1 cellular context compared by ENCODE assay signal in genomic region chr3:49021213-49021812, GRCh38.
TF ChIP-seq lines count a peak whose summit lies in the region.

No MANE protein-coding gene starts in this region.

TF ChIP-seq in GM12878, 131 proteins besides CTCF, POLR2A, EP300 and RAD21 (continues in another document):
- TF ChIP-seq IKZF1 (conservative IDR thresholded peaks at IDR 0.05) = no peak
- no peak for TF ChIP-seq RBBP5 (conservative IDR thresholded peaks at IDR 0.05)
- TF ChIP-seq HDAC2 (IDR thresholded peaks at IDR 0.05) = no peak
- TF ChIP-seq SRF (IDR thresholded peaks at IDR 0.05; ENCODE audit: low read depth in 2 of 2, low read length in 2 of 2) = 0 out of 4 replicates have a peak, but pooled peaks of 1 of the 2 experiments have one; percentile 63
- no peak for TF ChIP-seq BMI1 (IDR thresholded peaks at IDR 0.05; ENCODE audit: borderline replicate concordance)
- no peak for TF ChIP-seq ZNF24 (IDR thresholded peaks at IDR 0.05)
- no peak for TF ChIP-seq IRF5 (IDR thresholded peaks at IDR 0.05; ENCODE audit: borderline replicate concordance)
- TF ChIP-seq TAF1 (IDR thresholded peaks at IDR 0.05; ENCODE audit: borderline replicate concordance, low read depth, low read length) = peak; percentile 94; the same call in 1 of the 2 replicates
- TF ChIP-seq STAT1 (conservative IDR thresholded peaks at IDR 0.05) = peak; percentile 80; the same call in 1 of the 2 replicates
- no peak for TF ChIP-seq RUNX3 (IDR thresholded peaks at IDR 0.05; ENCODE audit: low read length)
- TF ChIP-seq RCOR1 (conservative IDR thresholded peaks at IDR 0.05; ENCODE audit: low read depth, low read length) = peak; percentile 37; the same call in 1 of the 2 replicates
- TF ChIP-seq, protein P1, sequence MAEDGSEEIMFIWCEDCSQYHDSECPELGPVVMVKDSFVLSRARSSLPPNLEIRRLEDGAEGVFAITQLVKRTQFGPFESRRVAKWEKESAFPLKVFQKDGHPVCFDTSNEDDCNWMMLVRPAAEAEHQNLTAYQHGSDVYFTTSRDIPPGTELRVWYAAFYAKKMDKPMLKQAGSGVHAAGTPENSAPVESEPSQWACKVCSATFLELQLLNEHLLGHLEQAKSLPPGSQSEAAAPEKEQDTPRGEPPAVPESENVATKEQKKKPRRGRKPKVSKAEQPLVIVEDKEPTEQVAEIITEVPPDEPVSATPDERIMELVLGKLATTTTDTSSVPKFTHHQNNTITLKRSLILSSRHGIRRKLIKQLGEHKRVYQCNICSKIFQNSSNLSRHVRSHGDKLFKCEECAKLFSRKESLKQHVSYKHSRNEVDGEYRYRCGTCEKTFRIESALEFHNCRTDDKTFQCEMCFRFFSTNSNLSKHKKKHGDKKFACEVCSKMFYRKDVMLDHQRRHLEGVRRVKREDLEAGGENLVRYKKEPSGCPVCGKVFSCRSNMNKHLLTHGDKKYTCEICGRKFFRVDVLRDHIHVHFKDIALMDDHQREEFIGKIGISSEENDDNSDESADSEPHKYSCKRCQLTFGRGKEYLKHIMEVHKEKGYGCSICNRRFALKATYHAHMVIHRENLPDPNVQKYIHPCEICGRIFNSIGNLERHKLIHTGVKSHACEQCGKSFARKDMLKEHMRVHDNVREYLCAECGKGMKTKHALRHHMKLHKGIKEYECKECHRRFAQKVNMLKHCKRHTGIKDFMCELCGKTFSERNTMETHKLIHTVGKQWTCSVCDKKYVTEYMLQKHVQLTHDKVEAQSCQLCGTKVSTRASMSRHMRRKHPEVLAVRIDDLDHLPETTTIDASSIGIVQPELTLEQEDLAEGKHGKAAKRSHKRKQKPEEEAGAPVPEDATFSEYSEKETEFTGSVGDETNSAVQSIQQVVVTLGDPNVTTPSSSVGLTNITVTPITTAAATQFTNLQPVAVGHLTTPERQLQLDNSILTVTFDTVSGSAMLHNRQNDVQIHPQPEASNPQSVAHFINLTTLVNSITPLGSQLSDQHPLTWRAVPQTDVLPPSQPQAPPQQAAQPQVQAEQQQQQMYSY (CRISPR knock-in tag; IDR thresholded peaks at IDR 0.05) = no peak
- TF ChIP-seq CUX1 (IDR thresholded peaks at IDR 0.05; ENCODE audit: insufficient replicate concordance, low read depth, low read length) = no peak
- TF ChIP-seq PML (IDR thresholded peaks at IDR 0.05; ENCODE audit: low read length) = no peak
- peak; percentile 72; the same call in 1 of the 2 replicates for TF ChIP-seq MAX (IDR thresholded peaks at IDR 0.05; ENCODE audit: low read depth, low read length)
- TF ChIP-seq FOS (IDR thresholded peaks at IDR 0.05; ENCODE audit: borderline replicate concordance, extremely low read depth, insufficient read length) = no peak
- TF ChIP-seq, protein P2, sequence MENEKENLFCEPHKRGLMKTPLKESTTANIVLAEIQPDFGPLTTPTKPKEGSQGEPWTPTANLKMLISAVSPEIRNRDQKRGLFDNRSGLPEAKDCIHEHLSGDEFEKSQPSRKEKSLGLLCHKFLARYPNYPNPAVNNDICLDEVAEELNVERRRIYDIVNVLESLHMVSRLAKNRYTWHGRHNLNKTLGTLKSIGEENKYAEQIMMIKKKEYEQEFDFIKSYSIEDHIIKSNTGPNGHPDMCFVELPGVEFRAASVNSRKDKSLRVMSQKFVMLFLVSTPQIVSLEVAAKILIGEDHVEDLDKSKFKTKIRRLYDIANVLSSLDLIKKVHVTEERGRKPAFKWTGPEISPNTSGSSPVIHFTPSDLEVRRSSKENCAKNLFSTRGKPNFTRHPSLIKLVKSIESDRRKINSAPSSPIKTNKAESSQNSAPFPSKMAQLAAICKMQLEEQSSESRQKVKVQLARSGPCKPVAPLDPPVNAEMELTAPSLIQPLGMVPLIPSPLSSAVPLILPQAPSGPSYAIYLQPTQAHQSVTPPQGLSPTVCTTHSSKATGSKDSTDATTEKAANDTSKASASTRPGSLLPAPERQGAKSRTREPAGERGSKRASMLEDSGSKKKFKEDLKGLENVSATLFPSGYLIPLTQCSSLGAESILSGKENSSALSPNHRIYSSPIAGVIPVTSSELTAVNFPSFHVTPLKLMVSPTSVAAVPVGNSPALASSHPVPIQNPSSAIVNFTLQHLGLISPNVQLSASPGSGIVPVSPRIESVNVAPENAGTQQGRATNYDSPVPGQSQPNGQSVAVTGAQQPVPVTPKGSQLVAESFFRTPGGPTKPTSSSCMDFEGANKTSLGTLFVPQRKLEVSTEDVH (IDR thresholded peaks at IDR 0.05; ENCODE audit: low read depth, partially characterized antibody) = no peak
- TF ChIP-seq, protein P3, sequence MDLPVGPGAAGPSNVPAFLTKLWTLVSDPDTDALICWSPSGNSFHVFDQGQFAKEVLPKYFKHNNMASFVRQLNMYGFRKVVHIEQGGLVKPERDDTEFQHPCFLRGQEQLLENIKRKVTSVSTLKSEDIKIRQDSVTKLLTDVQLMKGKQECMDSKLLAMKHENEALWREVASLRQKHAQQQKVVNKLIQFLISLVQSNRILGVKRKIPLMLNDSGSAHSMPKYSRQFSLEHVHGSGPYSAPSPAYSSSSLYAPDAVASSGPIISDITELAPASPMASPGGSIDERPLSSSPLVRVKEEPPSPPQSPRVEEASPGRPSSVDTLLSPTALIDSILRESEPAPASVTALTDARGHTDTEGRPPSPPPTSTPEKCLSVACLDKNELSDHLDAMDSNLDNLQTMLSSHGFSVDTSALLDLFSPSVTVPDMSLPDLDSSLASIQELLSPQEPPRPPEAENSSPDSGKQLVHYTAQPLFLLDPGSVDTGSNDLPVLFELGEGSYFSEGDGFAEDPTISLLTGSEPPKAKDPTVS (IDR thresholded peaks at IDR 0.05; ENCODE audit: low read depth, low read length) = no peak
- TF ChIP-seq IRF3 (IDR thresholded peaks at IDR 0.05) = peak; percentile 49; the same call in 1 of the 2 replicates
- TF ChIP-seq FOXK2 (IDR thresholded peaks at IDR 0.05) = no peak
- TF ChIP-seq MYC (IDR thresholded peaks at IDR 0.05; ENCODE audit: insufficient read depth, insufficient read length, insufficient replicate concordance, low read length, severe bottlenecking) = peak; percentile 23
- TF ChIP-seq EED (IDR thresholded peaks at IDR 0.05; ENCODE audit: low read depth) = no peak
- TF ChIP-seq WRNIP1 (IDR thresholded peaks at IDR 0.05; ENCODE audit: borderline replicate concordance, low read depth, low read length) = no peak
- no peak; the same call in 1 of the 2 replicates for TF ChIP-seq NR2C1 (IDR thresholded peaks at IDR 0.05)
- TF ChIP-seq POLR2AphosphoS2 (IDR thresholded peaks at IDR 0.05; ENCODE audit: low read depth, low read length) = peak; percentile 100
- no peak for TF ChIP-seq EZH2 (IDR thresholded peaks at IDR 0.05; ENCODE audit: borderline replicate concordance, control insufficient read depth, low read depth, low read length)
- TF ChIP-seq BCL11A (IDR thresholded peaks at IDR 0.05; ENCODE audit: low read depth, low read length) = no peak
- no peak for TF ChIP-seq ATF7 (IDR thresholded peaks at IDR 0.05; ENCODE audit: low read depth)
- TF ChIP-seq DPF2 (IDR thresholded peaks at IDR 0.05) = no peak
- peak; percentile 59; the same call in 1 of the 2 replicates for TF ChIP-seq IRF4 (IDR thresholded peaks at IDR 0.05; ENCODE audit: low read depth, low read length)
- no peak for TF ChIP-seq FOXM1 (IDR thresholded peaks at IDR 0.05; ENCODE audit: low read depth, low read length)
- TF ChIP-seq BCL3 (IDR thresholded peaks at IDR 0.05; ENCODE audit: borderline replicate concordance, insufficient read depth, low read depth, low read length, poor library complexity, severe bottlenecking) = peak; percentile 9
- TF ChIP-seq CHD1 (IDR thresholded peaks at IDR 0.05; ENCODE audit: low read depth, low read length) = no peak
- no peak for TF ChIP-seq GATAD2B (conservative IDR thresholded peaks at IDR 0.05; ENCODE audit: low read depth)
- peak; percentile 79 for TF ChIP-seq SP1 (IDR thresholded peaks at IDR 0.05; ENCODE audit: low read depth, low read length)
- TF ChIP-seq SMARCA5 (IDR thresholded peaks at IDR 0.05) = peak; percentile 8
- TF ChIP-seq, protein P4, sequence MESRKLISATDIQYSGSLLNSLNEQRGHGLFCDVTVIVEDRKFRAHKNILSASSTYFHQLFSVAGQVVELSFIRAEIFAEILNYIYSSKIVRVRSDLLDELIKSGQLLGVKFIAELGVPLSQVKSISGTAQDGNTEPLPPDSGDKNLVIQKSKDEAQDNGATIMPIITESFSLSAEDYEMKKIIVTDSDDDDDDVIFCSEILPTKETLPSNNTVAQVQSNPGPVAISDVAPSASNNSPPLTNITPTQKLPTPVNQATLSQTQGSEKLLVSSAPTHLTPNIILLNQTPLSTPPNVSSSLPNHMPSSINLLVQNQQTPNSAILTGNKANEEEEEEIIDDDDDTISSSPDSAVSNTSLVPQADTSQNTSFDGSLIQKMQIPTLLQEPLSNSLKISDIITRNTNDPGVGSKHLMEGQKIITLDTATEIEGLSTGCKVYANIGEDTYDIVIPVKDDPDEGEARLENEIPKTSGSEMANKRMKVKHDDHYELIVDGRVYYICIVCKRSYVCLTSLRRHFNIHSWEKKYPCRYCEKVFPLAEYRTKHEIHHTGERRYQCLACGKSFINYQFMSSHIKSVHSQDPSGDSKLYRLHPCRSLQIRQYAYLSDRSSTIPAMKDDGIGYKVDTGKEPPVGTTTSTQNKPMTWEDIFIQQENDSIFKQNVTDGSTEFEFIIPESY (IDR thresholded peaks at IDR 0.05) = 0 out of 2 replicates have a peak, but pooled peaks have one; percentile 24
- TF ChIP-seq HDAC6 (IDR thresholded peaks at IDR 0.05; ENCODE audit: unreplicated experiment) = peak; percentile 83
- no peak for TF ChIP-seq GABPA (IDR thresholded peaks at IDR 0.05; ENCODE audit: low read depth)
